In the genomic region with DNA sequence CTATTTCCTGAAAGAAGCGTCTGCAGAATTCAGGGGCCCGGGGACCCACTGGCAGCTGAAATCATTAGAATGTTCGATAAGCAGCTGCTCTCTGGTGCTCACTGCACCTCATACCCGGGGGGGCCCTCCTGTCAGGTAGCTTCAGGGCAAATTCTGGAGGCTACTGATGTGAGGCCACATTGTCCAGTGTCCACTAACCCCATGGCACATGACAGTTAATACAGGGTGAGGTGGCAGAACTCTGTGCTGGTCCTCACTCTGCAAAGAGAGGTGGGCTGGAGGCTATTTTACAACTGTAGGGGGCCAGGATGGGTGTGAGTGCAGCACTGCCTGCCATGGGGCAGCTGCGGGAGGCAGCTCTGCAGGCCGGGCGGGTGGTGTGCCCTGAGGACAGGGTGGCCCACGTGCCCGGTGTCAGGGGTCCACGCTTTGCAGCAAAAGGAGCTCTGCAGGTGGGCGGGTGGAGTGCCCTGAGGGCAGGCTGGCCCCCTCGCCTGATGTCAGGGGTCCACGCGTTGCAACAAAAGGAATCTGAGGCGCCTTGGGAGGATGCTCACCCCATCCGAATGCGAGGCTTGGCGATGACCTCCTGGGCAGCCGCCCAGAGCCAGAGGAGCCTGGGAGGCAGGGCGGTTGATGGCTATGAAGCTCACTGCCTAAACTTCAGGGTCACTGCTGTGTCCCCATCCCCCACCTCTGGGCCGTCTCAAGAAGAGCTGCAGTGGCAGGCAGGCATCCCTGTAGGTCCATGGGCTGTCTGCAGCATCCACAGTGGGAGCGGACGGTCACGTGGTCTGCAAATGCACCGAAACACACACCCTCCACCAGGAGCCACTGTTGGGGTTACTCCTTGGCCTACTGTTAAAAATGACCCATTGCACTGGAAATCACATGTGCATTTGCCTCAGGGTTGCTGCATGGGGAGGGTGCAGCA, we compare ENCODE assay signal across 16 cellular contexts.
DNase-seq lines count a peak whose midpoint lies in the region; ATAC-seq and TF ChIP-seq lines count a peak whose summit lies in the region.
"Had no signal": no experiment of that assay in that cellular context is flagged by ENCODE, and none has a peak within 500 bp of the region (broad histone marks: within the 10 kb centered on the region; RNA-seq: fewer than 3 reads in every experiment).

No MANE protein-coding gene starts in this region.

- peak; percentile 32 for DNase-seq in right atrium auricular region (ENCODE audit: low spot score)
- no peak for DNase-seq in Right ventricle myocardium inferior (ENCODE audit: missing footprints)
- DNase-seq in mesenteric fat pad (ENCODE audit: low spot score) = peak; percentile 79
- peak; percentile 69 for DNase-seq in posterior vena cava (ENCODE audit: low spot score)
- DNase-seq in activated CD8-positive, alpha-beta T cell treated with anti-CD3 and anti-CD28 coated beads, Interleukin-2, amount 10 ng/mL, durations not matched to agents 7 days and 5 days = no peak
- DNase-seq: C1 segment of cervical spinal cord; Calu3; CD4-positive, alpha-beta T cell; DMS 273 treated with DMSO at 0.1 percent for 48 hours; GM23248 had no signal

- POLR2A ChIA-PET in activated CD8-positive, alpha-beta T cell treated with anti-CD3 and anti-CD28 coated beads, Interleukin-2, amount 10 ng/mL, durations not matched to agents 7 days and 5 days (lab: Charles Lee) = no interaction called here

- H3K27me3 ChIP-seq in right atrium auricular region = no peaks in the 10 kb centered on the region

- no peaks in the 10 kb centered on the region for H3K36me3 Mint-ChIP-seq in activated CD8-positive, alpha-beta T cell treated with anti-CD3 and anti-CD28 coated beads, Interleukin-2, amount 10 ng/mL, durations not matched to agents 7 days and 5 days (ENCODE audit: low read depth)

- no peak overlapping the region for H3K27ac Mint-ChIP-seq in activated CD8-positive, alpha-beta T cell treated with anti-CD3 and anti-CD28 coated beads, Interleukin-2, amount 10 ng/mL, durations not matched to agents 7 days and 5 days
- H3K27ac Mint-ChIP-seq: B cell; CD4-positive, alpha-beta T cell had no signal

- CTCF ChIA-PET in activated CD8-positive, alpha-beta T cell treated with anti-CD3 and anti-CD28 coated beads, Interleukin-2, amount 10 ng/mL, durations not matched to agents 7 days and 5 days (lab: Charles Lee) = no interaction called here

- H3K4me1 Mint-ChIP-seq in activated CD8-positive, alpha-beta T cell treated with anti-CD3 and anti-CD28 coated beads, Interleukin-2, amount 10 ng/mL, durations not matched to agents 7 days and 5 days (ENCODE audit: low read depth) = no peaks in the 10 kb centered on the region
- H3K4me1 Mint-ChIP-seq: B cell had no signal

- H3K4me1 ChIP-seq in right atrium auricular region = no peaks in the 10 kb centered on the region

- peaks cover 2% of the 10 kb centered on the region for H3K27me3 Mint-ChIP-seq in activated CD8-positive, alpha-beta T cell treated with anti-CD3 and anti-CD28 coated beads, Interleukin-2, amount 10 ng/mL, durations not matched to agents 7 days and 5 days (ENCODE audit: low read depth)
- H3K27me3 Mint-ChIP-seq: B cell; CD4-positive, alpha-beta T cell had no signal

- no peaks in the 10 kb centered on the region for H3K36me3 ChIP-seq in right atrium auricular region

- no peaks in the 10 kb centered on the region for H3K9me3 Mint-ChIP-seq in activated CD8-positive, alpha-beta T cell treated with anti-CD3 and anti-CD28 coated beads, Interleukin-2, amount 10 ng/mL, durations not matched to agents 7 days and 5 days (ENCODE audit: insufficient read depth)
- H3K9me3 Mint-ChIP-seq: CD4-positive, alpha-beta T cell had no signal

- no peak overlapping the region for H3K27ac ChIP-seq in right atrium auricular region
- H3K27ac ChIP-seq: GM23248 had no signal

- H3K4me3 ChIP-seq in right atrium auricular region = no peak overlapping the region
- H3K4me3 ChIP-seq: GM12878, GM23248 had no signal

- ATAC-seq in Right ventricle myocardium inferior = no peak
- no peak for ATAC-seq in HG03342 (IDR thresholded peaks at IDR 0.05; ENCODE audit: unreplicated experiment)
- no peak for ATAC-seq in activated CD8-positive, alpha-beta T cell treated with anti-CD3 and anti-CD28 coated beads, Interleukin-2, amount 10 ng/mL, durations not matched to agents 7 days and 5 days
- no peak for ATAC-seq in HG03457 (IDR thresholded peaks at IDR 0.05; ENCODE audit: unreplicated experiment)
- ATAC-seq: GM12878, HCT116, HepG2 had no signal

- intact Hi-C loops in Right ventricle myocardium inferior (cut with DNase I) (no loop called here), posterior vena cava (cut with DNase I) (no loop called here)

- no peak overlapping the region for H3K4me3 Mint-ChIP-seq in activated CD8-positive, alpha-beta T cell treated with anti-CD3 and anti-CD28 coated beads, Interleukin-2, amount 10 ng/mL, durations not matched to agents 7 days and 5 days
- H3K4me3 Mint-ChIP-seq: B cell; CD4-positive, alpha-beta T cell had no signal

- TF ChIP-seq CTCF in right atrium auricular region (IDR thresholded peaks at IDR 0.05) = no peak

- H3K9me3 ChIP-seq in right atrium auricular region = no peaks in the 10 kb centered on the region

Comparison
In these comparisons a context has a peak if more than half of its experiments do, and no peak if none do; other contexts are left out.
1. DNase-seq: peak in right atrium auricular region (single experiment), mesenteric fat pad (single experiment) and posterior vena cava (single experiment); none in Right ventricle myocardium inferior (single experiment) and activated CD8-positive, alpha-beta T cell treated with anti-CD3 and anti-CD28 coated beads, Interleukin-2, amount 10 ng/mL, durations not matched to agents 7 days and 5 days (single experiment).